ENCODE assay signal across 8 cellular contexts in genomic region chr2:163132850-163133249, GRCh38.
DNase-seq lines count a peak whose midpoint lies in the region; ATAC-seq and TF ChIP-seq lines count a peak whose summit lies in the region.

No MANE protein-coding gene starts in this region.

- H3K4me1 ChIP-seq in left lung, result no peaks in the 10 kb centered on the region

- intact Hi-C loops in left lung (cut with DNase I), result no loop called here

- DNase-seq in DMS79 treated with DMSO at 0.1 percent for 48 hours (lab: John Stamatoyannopoulos, UW) (peak; percentile 57), DMS79 (lab: John Stamatoyannopoulos, UW) (no peak), LoVo (ENCODE audit: low spot score) (peak; percentile 30), left lung (no peak)
- DNase-seq in stimulated activated CD4-positive, alpha-beta T cell treated with anti-CD3 and anti-CD28 coated beads, Interleukin-15, amount 100 ng/mL, for 24 hours, result no peak

- no peak overlapping the region for H3K4me3 ChIP-seq in left lung

- H3K27me3 ChIP-seq in left lung, result no peaks in the 10 kb centered on the region

- no peaks in the 10 kb centered on the region for H3K36me3 ChIP-seq in left lung

- no peak overlapping the region for H3K27ac ChIP-seq in left lung

- peak in 1 of 2 donors; percentile 22 for TF ChIP-seq CTCF in left lung (IDR thresholded peaks at IDR 0.05)

- ATAC-seq in SK-N-SH treated with all-trans-retinoic acid at 6 μM for 48 hours (peak; percentile 72), left lung (peak; percentile 70), GM21825 (IDR thresholded peaks at IDR 0.05; ENCODE audit: unreplicated experiment) (no peak), HG03460 (IDR thresholded peaks at IDR 0.05; ENCODE audit: unreplicated experiment) (no peak)

- no peaks in the 10 kb centered on the region for H3K9me3 ChIP-seq in left lung

TF ChIP-seq in SK-N-SH treated with all-trans-retinoic acid at 6 μM for 48 hours, 23 proteins besides CTCF, POLR2A, EP300 and RAD21:
- no peak for TF ChIP-seq ZFP3 (CRISPR knock-in tag; IDR thresholded peaks at IDR 0.05)
- TF ChIP-seq CREB5 (CRISPR knock-in tag; IDR thresholded peaks at IDR 0.05; ENCODE audit: low read depth), result no peak
- TF ChIP-seq OSR1 (CRISPR knock-in tag; IDR thresholded peaks at IDR 0.05), result no peak
- TF ChIP-seq RARB (CRISPR knock-in tag; IDR thresholded peaks at IDR 0.05), result no peak
- no peak for TF ChIP-seq ZFP30 (CRISPR knock-in tag; IDR thresholded peaks at IDR 0.05)
- TF ChIP-seq PATZ1 (CRISPR knock-in tag; IDR thresholded peaks at IDR 0.05; ENCODE audit: borderline replicate concordance), result no peak
- no peak for TF ChIP-seq ZNF70 (CRISPR knock-in tag; IDR thresholded peaks at IDR 0.05)
- TF ChIP-seq TOX (CRISPR knock-in tag; IDR thresholded peaks at IDR 0.05; ENCODE audit: borderline replicate concordance), result no peak
- TF ChIP-seq POU6F1 (CRISPR knock-in tag; IDR thresholded peaks at IDR 0.05; ENCODE audit: borderline replicate concordance, low read depth), result no peak
- no peak for TF ChIP-seq ZNF8 (CRISPR knock-in tag; IDR thresholded peaks at IDR 0.05)

Comparison
In these comparisons a context has a peak if more than half of its experiments do, and no peak if none do; other contexts are left out.
1. DNase-seq: peak in DMS79 treated with DMSO at 0.1 percent for 48 hours (single experiment) and LoVo (single experiment); none in DMS79 (single experiment), left lung (0 of 2) and stimulated activated CD4-positive, alpha-beta T cell treated with anti-CD3 and anti-CD28 coated beads, Interleukin-15, amount 100 ng/mL, for 24 hours (single experiment).
2. ATAC-seq: peak in SK-N-SH treated with all-trans-retinoic acid at 6 μM for 48 hours (single experiment) and left lung (single experiment); none in GM21825 (single experiment) and HG03460 (single experiment).